ENCODE assay signal across 11 cellular contexts in the genomic region with DNA sequence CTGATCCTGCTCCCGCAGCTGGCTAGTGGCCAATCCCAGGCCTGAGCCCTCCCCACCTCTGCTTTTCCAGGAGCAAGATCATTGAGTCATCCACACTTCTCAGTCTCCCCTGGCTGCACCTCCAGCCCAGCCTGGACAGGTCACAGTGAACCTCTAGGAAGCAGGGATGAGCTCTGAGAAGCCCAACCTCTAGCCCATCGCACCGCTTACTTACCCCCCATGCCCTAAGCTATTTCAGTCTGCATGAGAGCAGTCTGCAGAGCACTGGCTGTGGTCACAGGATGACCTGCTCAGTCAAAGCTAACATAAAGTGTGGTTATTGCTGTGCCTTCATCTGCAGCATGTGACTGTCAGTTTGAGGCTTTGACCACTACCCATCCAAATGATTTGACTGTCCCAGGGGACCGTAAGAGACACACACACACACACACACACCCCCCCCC.
DNase-seq lines count a peak whose midpoint lies in the region; ATAC-seq and TF ChIP-seq lines count a peak whose summit lies in the region.
"Had no signal": no experiment of that assay in that cellular context is flagged by ENCODE, and none has a peak within 500 bp of the region (broad histone marks: within the 10 kb centered on the region; RNA-seq: fewer than 3 reads in every experiment).

No MANE protein-coding gene starts in this region.

- DNase-seq in heart left ventricle (peak in 2 of 5 donors; percentile 55 to 63), cardiac septum (ENCODE audit: low spot score) (no peak), right atrium auricular region (ENCODE audit: low spot score) (no peak), A673 (ENCODE audit: low spot score) (no peak), lower lobe of right lung (no peak), midbrain (lab: John Stamatoyannopoulos, UW) (no peak)
- no peak for DNase-seq in stimulated activated CD4-positive, alpha-beta T cell treated with anti-CD3 and anti-CD28 coated beads, Interleukin-2, amount 100 ng/mL, for 48 hours
- DNase-seq: activated CD4-positive, alpha-beta T cell treated with anti-CD3 and anti-CD28 coated beads, Interleukin-2, amount 50 U/mL, for 1 hour; NCI-H1092; RPMI8226 had no signal

- CTCF ChIA-PET in A673 (lab: Charles Lee) = no interaction called here

- 25 to 46% (median 42%) methylated on average over 4 of the region's 4 CpGs for WGBS in heart left ventricle, 4 donors

- no TSS peak for BruUV-seq in A673 (replicated peaks; lab: Mats Ljungman, UMichigan)

- H3K4me1 ChIP-seq in heart left ventricle (peaks cover 21 to 99% (median 86%) of the 10 kb centered on the region in 12 donors), right atrium auricular region (peaks cover 0 to 94% of the 10 kb centered on the region in 2 donors), A673 (ENCODE audit: insufficient read depth, low read length, poor library complexity, severe bottlenecking) (no peaks in the 10 kb centered on the region), lower lobe of right lung (peaks cover 30% of the 10 kb centered on the region)

- H3K9me3 ChIP-seq in heart left ventricle (no peaks in the 10 kb centered on the region), right atrium auricular region (no peaks in the 10 kb centered on the region), A673 (ENCODE audit: low read depth, low read length, poor library complexity, severe bottlenecking) (no peaks in the 10 kb centered on the region), lower lobe of right lung (no peaks in the 10 kb centered on the region)

- ATAC-seq in heart left ventricle (peak in 3 of 4 donors; percentile 19 to 44 (median 23)), HG03354 (IDR thresholded peaks at IDR 0.05; ENCODE audit: poor library complexity, severe bottlenecking, unreplicated experiment) (peak; percentile 57), lower lobe of right lung (no peak)

- H3K4me3 ChIP-seq in heart left ventricle (no peak overlapping the region), right atrium auricular region (no peak overlapping the region), A673 (ENCODE audit: low read depth, low read length, poor library complexity, severe bottlenecking) (no peak overlapping the region), lower lobe of right lung (no peak overlapping the region)

- intact Hi-C loops in heart left ventricle (cut with DNase I) = loop anchor here (2.0 to 5.0 kb wide), 10 partner anchors 35 to 170 kb away; a partner anchor contains a TSS
- intact Hi-C loops in cardiac septum (cut with DNase I) = loop anchor here (2.0 to 5.0 kb wide), 2 partner anchors 45 to 57 kb away; no protein-coding TSS in a partner anchor
- intact Hi-C loops in A673 (cut with micrococcal nuclease; ENCODE audit: unreplicated experiment) = no loop called here
- intact Hi-C loops in lower lobe of right lung (cut with DNase I) = loop anchor here (5.0 kb wide), 1 partner anchor 170 kb away; no protein-coding TSS in a partner anchor

- POLR2A ChIA-PET in A673 (lab: Charles Lee; ENCODE audit: low non-redundant PET) = no interaction called here

- H3K27me3 ChIP-seq in heart left ventricle (no peaks in the 10 kb centered on the region), right atrium auricular region (no peaks in the 10 kb centered on the region), A673 (replicated peaks; ENCODE audit: insufficient read depth, low read depth, low read length, poor library complexity) (no peaks in the 10 kb centered on the region), lower lobe of right lung (ENCODE audit: low read depth) (no peaks in the 10 kb centered on the region)

- H3K27ac ChIP-seq in heart left ventricle (peak overlapping the region in 10 of 12 donors; percentile 60 to 91 (median 81)), right atrium auricular region (peak overlapping the region; percentile 85 to 96), A673 (ENCODE audit: low read depth, low read length, poor library complexity, severe bottlenecking) (no peak overlapping the region), lower lobe of right lung (no peak overlapping the region)

- peaks cover 0 to 51% (median 2%) of the 10 kb centered on the region in 9 donors for H3K36me3 ChIP-seq in heart left ventricle
- peaks cover 73% of the 10 kb centered on the region for H3K36me3 ChIP-seq in right atrium auricular region
- no peaks in the 10 kb centered on the region for H3K36me3 ChIP-seq in A673 (ENCODE audit: insufficient read depth, low read length, poor library complexity, severe bottlenecking)
- no peaks in the 10 kb centered on the region for H3K36me3 ChIP-seq in lower lobe of right lung

- TF ChIP-seq CTCF in heart left ventricle (IDR thresholded peaks at IDR 0.05) (no peak), right atrium auricular region (IDR thresholded peaks at IDR 0.05) (no peak), A673 (conservative IDR thresholded peaks at IDR 0.05; ENCODE audit: low read depth, low read length) (no peak), lower lobe of right lung (IDR thresholded peaks at IDR 0.05) (no peak)

- TF ChIP-seq POLR2A in heart left ventricle (IDR thresholded peaks at IDR 0.05) = no peak

Comparison
In these comparisons a context has a peak if more than half of its experiments do, and no peak if none do; other contexts are left out.
1. ATAC-seq: peak in heart left ventricle (3 of 4) and HG03354 (single experiment); none in lower lobe of right lung (0 of 2).
2. H3K27ac ChIP-seq: peak in heart left ventricle (10 of 12) and right atrium auricular region (2 of 2); none in A673 (single experiment) and lower lobe of right lung (single experiment).